In genomic region chr2:201071305-201072200, GRCh38 we compare ENCODE assay signal across 8 cellular contexts. TPM values are rescaled to one million over a fixed set of nuclear protein-coding genes. Genes with fewer than 3 reads are reported as not detected.
DNase-seq lines count a peak whose midpoint lies in the region; ATAC-seq and TF ChIP-seq lines count a peak whose summit lies in the region.

TSS of gene HYCC2 (minus strand) at chr2:201071671. CDS start at chr2:201024009, 47,662 bp downstream.
TSS of gene NDUFB3 (plus strand) at chr2:201072001. CDS start at chr2:201078883, 6,882 bp downstream.

- H3K4me1 Mint-ChIP-seq in activated CD8-positive, alpha-beta memory T cell treated with anti-CD3 and anti-CD28 coated beads, Interleukin-2, amount 10 ng/mL, durations not matched to agents 7 days and 5 days: peaks cover 56% of the 10 kb centered on the region
- H3K4me1 Mint-ChIP-seq in endodermal cell: peaks cover 22% of the 10 kb centered on the region

- peak; percentile 96 for DNase-seq in D341Med (ENCODE audit: low spot score)
- peak; percentile 93 for DNase-seq in NT2/D1 (ENCODE audit: low read depth, low spot score)
- DNase-seq in activated CD8-positive, alpha-beta memory T cell treated with anti-CD3 and anti-CD28 coated beads, Interleukin-2, amount 10 ng/mL, durations not matched to agents 7 days and 5 days: peak; percentile 97
- peak; percentile 97 for DNase-seq in endodermal cell
- peak; percentile 95 for DNase-seq in mesenteric fat pad (ENCODE audit: low spot score)
- DNase-seq in stimulated activated CD8-positive, alpha-beta memory T cell treated with anti-CD3 and anti-CD28 coated beads, Interleukin-15, amount 100 ng/mL, for 24 hours (ENCODE audit: low read depth): peak; percentile 64

- CTCF ChIA-PET in activated CD8-positive, alpha-beta memory T cell treated with anti-CD3 and anti-CD28 coated beads, Interleukin-2, amount 10 ng/mL, durations not matched to agents 7 days and 5 days (lab: Charles Lee): interaction anchor here (1.0 to 9.7 kb wide), 11 partner anchors 11 to 365 kb away, joined by 3 to 110 read pairs (median 9); partner anchors contain the start of genes CFLAR and ORC2

- H3K27me3 ChIP-seq in HUES48 (ENCODE audit: control insufficient read depth, insufficient read depth, low read length) (no peaks in the 10 kb centered on the region), NT2/D1 (ENCODE audit: insufficient read depth, insufficient read length) (no peaks in the 10 kb centered on the region), endodermal cell (ENCODE audit: control insufficient read depth, insufficient read depth, low read length, poor library complexity, severe bottlenecking) (no peaks in the 10 kb centered on the region)

- no peaks in the 10 kb centered on the region for H3K36me3 ChIP-seq in HUES48 (ENCODE audit: control insufficient read depth, insufficient read depth, low read length)
- no peaks in the 10 kb centered on the region for H3K36me3 ChIP-seq in NT2/D1 (ENCODE audit: insufficient read depth, insufficient read length, low read length)
- H3K36me3 ChIP-seq in endodermal cell (ENCODE audit: control insufficient read depth, insufficient read depth, low read length): no peaks in the 10 kb centered on the region

- H3K4me1 ChIP-seq in HUES48 (ENCODE audit: control insufficient read depth, insufficient read depth, low read length) (no peaks in the 10 kb centered on the region; the same call in 1 of the 2 replicates), NT2/D1 (ENCODE audit: insufficient read depth, insufficient read length) (no peaks in the 10 kb centered on the region), endodermal cell (ENCODE audit: control insufficient read depth, insufficient read depth, low read length) (no peaks in the 10 kb centered on the region)

- H3K9me3 Mint-ChIP-seq in activated CD8-positive, alpha-beta memory T cell treated with anti-CD3 and anti-CD28 coated beads, Interleukin-2, amount 10 ng/mL, durations not matched to agents 7 days and 5 days (ENCODE audit: low read depth): no peaks in the 10 kb centered on the region
- no peaks in the 10 kb centered on the region for H3K9me3 Mint-ChIP-seq in endodermal cell

- H3K27ac Mint-ChIP-seq in activated CD8-positive, alpha-beta memory T cell treated with anti-CD3 and anti-CD28 coated beads, Interleukin-2, amount 10 ng/mL, durations not matched to agents 7 days and 5 days: peak within 1 kb of the TSS; percentile 88
- peak within 1 kb of the TSS; percentile 95 for H3K27ac Mint-ChIP-seq in endodermal cell

- peak within 1 kb of the TSS; percentile 91 for H3K4me3 Mint-ChIP-seq in activated CD8-positive, alpha-beta memory T cell treated with anti-CD3 and anti-CD28 coated beads, Interleukin-2, amount 10 ng/mL, durations not matched to agents 7 days and 5 days
- H3K4me3 Mint-ChIP-seq in endodermal cell: peak within 1 kb of the TSS; percentile 98

- H3K27me3 Mint-ChIP-seq in activated CD8-positive, alpha-beta memory T cell treated with anti-CD3 and anti-CD28 coated beads, Interleukin-2, amount 10 ng/mL, durations not matched to agents 7 days and 5 days: no peaks in the 10 kb centered on the region
- H3K27me3 Mint-ChIP-seq in endodermal cell (ENCODE audit: insufficient read depth): no peaks in the 10 kb centered on the region

- H3K9ac ChIP-seq in HUES48 (ENCODE audit: low read depth, low read length) (peak within 1 kb of the TSS; percentile 96), NT2/D1 (ENCODE audit: insufficient read length, low read depth) (peak within 1 kb of the TSS; percentile 89), endodermal cell (ENCODE audit: extremely low read depth, low read length, poor library complexity, severe bottlenecking) (peak within 1 kb of the TSS; percentile 76)

- H3K4me3 ChIP-seq in HUES48 (ENCODE audit: low read depth, low read length) (peak within 1 kb of the TSS; percentile 96), NT2/D1 (ENCODE audit: insufficient read length, low read depth) (peak within 1 kb of the TSS; percentile 85), endodermal cell (ENCODE audit: low read length) (peak within 1 kb of the TSS; percentile 99)

- H3K9me3 ChIP-seq in HUES48 (ENCODE audit: control insufficient read depth, insufficient read depth, low read length) (no peaks in the 10 kb centered on the region), NT2/D1 (ENCODE audit: insufficient read depth, low read length) (no peaks in the 10 kb centered on the region), endodermal cell (ENCODE audit: control insufficient read depth, low read length) (no peaks in the 10 kb centered on the region)

- WGBS in endodermal cell (ENCODE audit: insufficient coverage in 1 of 2, insufficient read length in 1 of 2), 2 experiments: 0 to 1% methylated on average over 20 to 48 of the region's 48 CpGs

- ATAC-seq in GM21390 (IDR thresholded peaks at IDR 0.05; ENCODE audit: unreplicated experiment): peak; percentile 96
- ATAC-seq in activated CD8-positive, alpha-beta memory T cell treated with anti-CD3 and anti-CD28 coated beads, Interleukin-2, amount 10 ng/mL, durations not matched to agents 7 days and 5 days: peak; percentile 98

- peaks cover 6% of the 10 kb centered on the region for H3K36me3 Mint-ChIP-seq in activated CD8-positive, alpha-beta memory T cell treated with anti-CD3 and anti-CD28 coated beads, Interleukin-2, amount 10 ng/mL, durations not matched to agents 7 days and 5 days
- no peaks in the 10 kb centered on the region for H3K36me3 Mint-ChIP-seq in endodermal cell (ENCODE audit: low read depth)

- H3K27ac ChIP-seq in HUES48 (ENCODE audit: low read depth, low read length): peak within 1 kb of the TSS; percentile 87
- H3K27ac ChIP-seq in endodermal cell (ENCODE audit: low read depth, low read length): peak within 1 kb of the TSS; percentile 62

- peak; percentile 42 for TF ChIP-seq CTCF in endodermal cell (conservative IDR thresholded peaks at IDR 0.05)

RNA-seq across cellular contexts. Expression of gene HYCC2, which starts in this region (rescaled TPM):
- 10 to 100 TPM; 33.4 to 37.2 TPM for total RNA-seq in activated CD8-positive, alpha-beta memory T cell treated with anti-CD3 and anti-CD28 coated beads, Interleukin-2, amount 10 ng/mL, durations not matched to agents 7 days and 5 days
- 10 to 100 TPM; 18.8 to 47.6 TPM for total RNA-seq in endodermal cell
- 7.6 TPM for polyA plus RNA-seq in endodermal cell (2013, experiment 1 of 2)
- 7.5 TPM for polyA plus RNA-seq in endodermal cell (2013, experiment 2 of 2)
- 31.5 TPM for total RNA-seq in mesenteric fat pad

RNA-seq across cellular contexts. Expression of gene NDUFB3, which starts in this region (rescaled TPM):
- 100 to 1,000 TPM; 116 to 141 TPM for total RNA-seq in activated CD8-positive, alpha-beta memory T cell treated with anti-CD3 and anti-CD28 coated beads, Interleukin-2, amount 10 ng/mL, durations not matched to agents 7 days and 5 days
- total RNA-seq in endodermal cell: 100 to 1,000 TPM in 1 of 2 donors, 10 to 100 TPM in 1; 82.3 to 163 TPM
- 95.5 TPM for polyA plus RNA-seq in endodermal cell (2013, experiment 1 of 2)
- polyA plus RNA-seq in endodermal cell (2013, experiment 2 of 2): 101 TPM
- 83.2 TPM for total RNA-seq in mesenteric fat pad

Comparison
In these comparisons a context has a peak if more than half of its experiments do, and no peak if none do; other contexts are left out.
1. Peak in every context shown above with its lines: DNase-seq, ATAC-seq, H3K4me3 ChIP-seq and H3K27ac ChIP-seq.